Comparison of ENCODE assay signal across 8 cellular contexts in genomic region chr12:54324617-54325441, GRCh38.
DNase-seq lines count a peak whose midpoint lies in the region; ATAC-seq and TF ChIP-seq lines count a peak whose summit lies in the region.

TSS of gene COPZ1 (plus strand) at chr12:54325131. CDS start at chr12:54325164, 33 bp downstream.

- DNase-seq in NCI-H2081 (lab: John Stamatoyannopoulos, UW) (peak; percentile 98 to 100), T1000 (lab: John Stamatoyannopoulos, UW) (peak; percentile 96), astrocyte of the hippocampus (ENCODE audit: low read depth, low spot score) (peak; percentile 99), hippocampal formation (lab: John Stamatoyannopoulos, UW) (peak; percentile 94 to 99), retina (peak; percentile 95)

- ATAC-seq in GM18511 (IDR thresholded peaks at IDR 0.05; ENCODE audit: unreplicated experiment) (peak; percentile 99), HG03039 (IDR thresholded peaks at IDR 0.05; ENCODE audit: unreplicated experiment) (peak; percentile 98)

- H3K27ac ChIP-seq in 22Rv1, result peak within 1 kb of the TSS; percentile 82

- peak; percentile 97 for TF ChIP-seq CTCF in 22Rv1 (IDR thresholded peaks at IDR 0.05)

Comparison
In these comparisons a context has a peak if more than half of its experiments do, and no peak if none do; other contexts are left out.
1. Peak in every context shown above with its lines: DNase-seq, ATAC-seq and H3K27ac ChIP-seq.